Comparison of ENCODE assay signal across 15 cellular contexts in the genomic region with DNA sequence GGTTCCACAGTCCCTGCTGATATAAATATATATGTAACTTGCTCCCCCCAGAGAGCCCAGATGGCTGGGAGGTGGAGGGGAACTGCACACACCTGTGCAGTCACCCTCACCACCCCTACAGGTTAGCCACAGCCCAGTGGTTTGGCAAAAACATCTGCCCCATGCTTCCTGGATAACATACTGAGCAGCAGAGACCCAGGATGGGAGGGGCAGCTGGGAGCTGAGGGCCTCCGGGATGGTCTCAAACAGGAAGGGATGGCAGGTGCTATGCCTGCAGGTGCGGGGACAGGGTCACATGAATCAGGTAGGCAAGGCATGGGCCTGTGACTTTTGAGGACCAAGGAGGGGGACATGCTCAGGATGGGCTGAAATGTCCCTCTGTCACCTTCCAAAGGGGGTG.
A peak's percentile ranks its signal among the peaks of the same experiment; 100 is the strongest.
DNase-seq lines count a peak whose midpoint lies in the region; ATAC-seq and TF ChIP-seq lines count a peak whose summit lies in the region.
"Had no signal": no experiment of that assay in that cellular context is flagged by ENCODE, and none has a peak within 500 bp of the region (broad histone marks: within the 10 kb centered on the region; RNA-seq: fewer than 3 reads in every experiment).

No MANE protein-coding gene starts in this region.

- no peaks in the 10 kb centered on the region for H3K9me3 ChIP-seq in body of pancreas
- H3K9me3 ChIP-seq in WERI-Rb-1 (ENCODE audit: severe bottlenecking), result no peaks in the 10 kb centered on the region
- H3K9me3 ChIP-seq: gastroesophageal sphincter had no signal

- H3K4me1 ChIP-seq in body of pancreas, result peaks cover 18% of the 10 kb centered on the region

- H3K4me3 ChIP-seq in body of pancreas (no peak overlapping the region), WERI-Rb-1 (ENCODE audit: low read depth, low read length) (no peak overlapping the region)
- H3K4me3 ChIP-seq: dorsolateral prefrontal cortex, gastroesophageal sphincter had no signal

- WGBS in body of pancreas, 2 donors, result 68 to 100% methylated on average over 2 of the region's 2 CpGs

- no peak for TF ChIP-seq CTCF in body of pancreas (IDR thresholded peaks at IDR 0.05)
- no peak for TF ChIP-seq CTCF in WERI-Rb-1 (IDR thresholded peaks at IDR 0.05; ENCODE audit: low read depth, low read length)

- intact Hi-C loops in body of pancreas (cut with DNase I), result no loop called here

- H3K27me3 ChIP-seq in body of pancreas (no peaks in the 10 kb centered on the region), WERI-Rb-1 (ENCODE audit: insufficient read depth, low read depth, severe bottlenecking) (no peaks in the 10 kb centered on the region)
- H3K27me3 ChIP-seq: dorsolateral prefrontal cortex, gastroesophageal sphincter had no signal

- DNase-seq in DMS153 treated with DMSO at 0.1 percent for 48 hours (lab: John Stamatoyannopoulos, UW; ENCODE audit: unreplicated experiment) (peak; percentile 7), NCI-H2196 (lab: John Stamatoyannopoulos, UW; ENCODE audit: unreplicated experiment) (peak; percentile 20), kidney tubule cell (ENCODE audit: low spot score) (peak; percentile 42), body of pancreas (no peak), WERI-Rb-1 (no peak)
- no peak for DNase-seq in activated effector memory CD4-positive, alpha-beta T cell treated with Interleukin-2 at 50 U/mL for 16 hours
- DNase-seq in activated CD4-positive, CD25-positive, alpha-beta regulatory T cell (lab: John Stamatoyannopoulos, UW), result no peak
- DNase-seq: dorsolateral prefrontal cortex; left cardiac atrium; NCI-H82; occipital lobe; stimulated activated naive CD8-positive, alpha-beta T cell treated with anti-CD3 and anti-CD28 coated beads, Interleukin-15, amount 100 ng/mL, for 72 hours; T-cell had no signal

- H3K36me3 ChIP-seq in body of pancreas (replicated peaks in 1 of 2; ENCODE audit: insufficient read depth in 1 of 2, low read depth in 2 of 2), result no peaks in the 10 kb centered on the region
- H3K36me3 ChIP-seq in WERI-Rb-1, result no peaks in the 10 kb centered on the region
- H3K36me3 ChIP-seq: gastroesophageal sphincter had no signal

- TF ChIP-seq POLR2A in body of pancreas (IDR thresholded peaks at IDR 0.05), result no peak

- H3K27ac ChIP-seq in body of pancreas, result no peak overlapping the region
- H3K27ac ChIP-seq in WERI-Rb-1, result no peak overlapping the region
- H3K27ac ChIP-seq: dorsolateral prefrontal cortex had no signal

- peak; percentile 38 for ATAC-seq in GM21360 (IDR thresholded peaks at IDR 0.05; ENCODE audit: unreplicated experiment)
- no peak for ATAC-seq in body of pancreas
- ATAC-seq: gastroesophageal sphincter; left cardiac atrium; stimulated activated naive CD8-positive, alpha-beta T cell treated with anti-CD3 and anti-CD28 coated beads, Interleukin-15, amount 100 ng/mL, for 72 hours had no signal

Comparison
In these comparisons a context has a peak if more than half of its experiments do, and no peak if none do; other contexts are left out.
1. DNase-seq: peak in DMS153 treated with DMSO at 0.1 percent for 48 hours (single experiment), NCI-H2196 (single experiment) and kidney tubule cell (single experiment); none in activated effector memory CD4-positive, alpha-beta T cell treated with Interleukin-2 at 50 U/mL for 16 hours (single experiment), activated CD4-positive, CD25-positive, alpha-beta regulatory T cell (0 of 4), body of pancreas (0 of 4) and WERI-Rb-1 (single experiment).